In the genomic region with DNA sequence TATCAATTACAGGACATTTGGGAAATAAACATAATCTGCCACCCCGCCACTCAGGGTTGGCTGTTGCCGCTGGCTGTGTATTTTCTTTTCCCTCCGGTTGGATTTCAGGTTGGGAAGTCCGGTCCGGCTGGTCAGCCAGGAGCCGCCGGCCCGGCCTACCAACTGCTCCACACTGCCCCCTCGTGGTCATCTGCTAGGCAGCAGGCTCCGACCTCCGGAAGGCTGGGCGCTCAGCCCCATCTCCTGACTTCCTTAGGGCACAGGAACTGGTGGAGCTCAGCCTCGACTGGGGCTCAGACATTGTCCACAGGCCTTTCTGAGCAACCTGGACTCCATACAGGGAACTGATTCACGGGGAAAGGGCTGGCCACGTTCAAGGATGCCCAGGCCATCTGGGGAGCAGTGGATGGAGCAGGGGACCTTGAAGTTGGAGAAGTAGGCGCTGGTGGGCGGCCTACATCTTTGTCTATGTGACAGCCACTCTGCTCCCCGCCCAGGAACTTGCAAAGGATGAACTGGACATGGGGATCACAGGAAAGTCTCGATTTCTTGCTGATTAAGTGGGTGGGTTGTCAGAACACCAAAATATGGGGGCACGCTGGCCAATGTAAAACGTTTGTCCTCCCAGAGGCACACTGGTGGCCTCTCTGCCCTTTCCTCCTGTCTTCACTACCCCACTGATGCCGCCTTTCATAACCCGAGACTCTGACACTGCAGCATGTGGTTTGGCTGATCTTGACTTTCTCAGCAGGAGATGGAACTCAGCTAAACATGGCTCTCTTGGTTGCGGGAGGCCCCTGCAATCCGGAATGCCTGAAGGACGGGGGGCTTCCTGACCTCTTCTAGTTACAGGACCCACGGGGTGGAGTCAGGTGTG, we compare ENCODE assay signal across 8 cellular contexts. TPM values are rescaled to one million over a fixed set of nuclear protein-coding genes. Genes with fewer than 3 reads are reported as not detected.
A peak's percentile ranks its signal among the peaks of the same experiment; 100 is the strongest.
DNase-seq lines count a peak whose midpoint lies in the region; ATAC-seq and TF ChIP-seq lines count a peak whose summit lies in the region.

No MANE protein-coding gene starts in this region.

- DNase-seq in D341Med (ENCODE audit: low spot score), result peak; percentile 84
- peak in 55 of 76 experiments; percentile 1 to 75 (median 37) for DNase-seq in HUDEP-2 (lab: John Stamatoyannopoulos, UW; ENCODE audit: unreplicated experiment in 76 of 76)
- peak in 32 of 34 experiments; percentile 13 to 68 (median 49) for DNase-seq in T-cell
- peak; percentile 71 to 93 (median 84) for DNase-seq in adrenal gland
- peak; percentile 75 to 84 for DNase-seq in heart right ventricle
- peak; percentile 28 for DNase-seq in putamen (ENCODE audit: low spot score)

- H3K4me1 ChIP-seq in adrenal gland (replicated peaks in 1 of 2) (peaks cover 0 to 2% of the 10 kb centered on the region in 2 donors), heart right ventricle (peaks cover 0 to 9% (median under 1%) of the 10 kb centered on the region in 9 donors)

- H3K27me3 Mint-ChIP-seq in T-cell, result peaks cover 6 to 16% of the 10 kb centered on the region in 2 donors

- no peaks in the 10 kb centered on the region for H3K36me3 ChIP-seq in adrenal gland (replicated peaks in 1 of 2)
- H3K36me3 ChIP-seq in heart right ventricle, result no peaks in the 10 kb centered on the region

- H3K9me3 Mint-ChIP-seq in T-cell, result no peaks in the 10 kb centered on the region

- H3K36me3 Mint-ChIP-seq in T-cell, result no peaks in the 10 kb centered on the region

- H3K4me1 Mint-ChIP-seq in T-cell, result peaks cover 5% of the 10 kb centered on the region in 3 donors

- no peaks in the 10 kb centered on the region for H3K9me3 ChIP-seq in adrenal gland (replicated peaks in 1 of 3)
- no peaks in the 10 kb centered on the region for H3K9me3 ChIP-seq in heart right ventricle

- POLR2A ChIA-PET in T-cell (lab: Charles Lee), result no interaction called here

- 36 to 45% (median 43%) methylated on average over 24 to 27 of the region's 27 CpGs for WGBS in adrenal gland, 4 donors
- WGBS in heart right ventricle, 2 donors, result 43 to 46% methylated on average over 27 of the region's 27 CpGs

- H3K27ac Mint-ChIP-seq in T-cell, result no peak overlapping the region

- CTCF ChIA-PET in T-cell (lab: Charles Lee), result interaction anchor here (0.6 to 0.8 kb wide), 2 partner anchors 486 to 1244 kb away, joined by 3 to 7 read pairs; no protein-coding TSS in a partner anchor

- TF ChIP-seq CTCF in adrenal gland (IDR thresholded peaks at IDR 0.05) (peak; percentile 81 to 99 (median 94)), heart right ventricle (IDR thresholded peaks at IDR 0.05) (peak in 8 of 9 donors; percentile 92 to 99 (median 97))

- peak overlapping the region in 1 of 4 donors; percentile 9 for H3K4me3 ChIP-seq in adrenal gland
- peak overlapping the region in 2 of 10 donors; percentile 7 to 19 for H3K4me3 ChIP-seq in heart right ventricle

- H3K27me3 ChIP-seq in adrenal gland, result no peaks in the 10 kb centered on the region
- peaks cover 0 to 9% (median 0%) of the 10 kb centered on the region in 7 donors for H3K27me3 ChIP-seq in heart right ventricle

- H3K27ac ChIP-seq in adrenal gland, result no peak overlapping the region
- no peak overlapping the region for H3K27ac ChIP-seq in heart right ventricle

- no peak for TF ChIP-seq POLR2A in adrenal gland (IDR thresholded peaks at IDR 0.05)

- ATAC-seq in GM21381 (IDR thresholded peaks at IDR 0.05; ENCODE audit: unreplicated experiment), result peak; percentile 77
- ATAC-seq in T-cell (replicated peaks in 1 of 4), result peak in 3 of 4 experiments; percentile 64 to 68 (median 67)
- peak; percentile 82 to 93 (median 88) for ATAC-seq in heart right ventricle
- no peak for ATAC-seq in HG03457 (IDR thresholded peaks at IDR 0.05; ENCODE audit: unreplicated experiment)

- intact Hi-C loops in adrenal gland (cut with DNase I), result loop anchor here in 1 of 2 donors (5.0 kb wide), 3 partner anchors 191 to 626 kb away; partner anchors contain the start of gene SPIN1
- intact Hi-C loops in heart right ventricle (cut with DNase I), result loop anchor here in 9 of 10 donors (2.0 to 10.0 kb wide), 14 partner anchors 94 to 904 kb away; partner anchors contain the start of gene SPIN1 (in 2 of the 9)

- H3K4me3 Mint-ChIP-seq in T-cell, result peak overlapping the region in 1 of 3 donors; percentile 51

RNA-seq across cellular contexts. Expression of gene NXNL2, which starts 43.7 kb away (rescaled TPM):
- total RNA-seq in T-cell (not detected), adrenal gland (under 1 TPM in 1 of 8 donors, not detected in 7; 0.57 TPM), heart right ventricle (not detected)
- polyA plus RNA-seq in adrenal gland (under 1 TPM in 2 of 3 donors, not detected in 1; 0.20 to 0.48 TPM), heart right ventricle (under 1 TPM in 1 of 2 donors, not detected in 1; 0.09 TPM)

Comparison
In these comparisons a context has a peak if more than half of its experiments do, and no peak if none do; other contexts are left out.
1. DNase-seq: peak in every context shown above with its lines; median percentile 84 in D341Med; 84 in adrenal gland; 80 in heart right ventricle; 49 in T-cell; 37 in HUDEP-2; 28 in putamen.